3 cellular contexts compared by ENCODE assay signal in genomic region chr16:5093081-5093480, GRCh38. TPM values are rescaled to one million over a fixed set of nuclear protein-coding genes. Genes with fewer than 3 reads are reported as not detected.
"Had no signal": no experiment of that assay in that cellular context is flagged by ENCODE, and none has a peak within 500 bp of the region (broad histone marks: within the 10 kb centered on the region; RNA-seq: fewer than 3 reads in every experiment).

No MANE protein-coding gene starts in this region.

RNA-seq across cellular contexts. Expression of gene C16orf89, which starts 27.3 kb away (rescaled TPM):
- total RNA-seq: HT-29, K562 had no signal
- polyA plus RNA-seq: IgD-negative memory B cell, K562 had no signal
